ENCODE assay signal across 26 cellular contexts in the genomic region with DNA sequence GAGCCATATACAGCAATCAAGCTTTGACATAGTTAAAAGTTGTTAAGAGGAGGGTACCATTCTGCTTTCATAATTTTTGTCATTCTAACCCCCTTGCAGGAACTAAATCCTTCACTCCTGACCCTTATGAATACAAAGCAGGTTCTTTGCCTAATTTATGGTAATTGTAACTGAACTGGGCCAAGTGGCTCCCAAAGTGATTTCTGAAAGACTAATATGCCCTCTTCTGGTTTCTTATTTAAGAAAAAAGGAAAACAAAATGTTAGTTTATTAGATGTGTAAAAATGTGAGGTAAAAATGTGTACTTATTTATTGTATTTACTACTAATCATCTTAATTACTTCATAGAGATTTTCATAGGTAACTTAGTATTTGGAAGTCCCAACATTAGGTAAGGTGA.
"Had no signal": no experiment of that assay in that cellular context is flagged by ENCODE, and none has a peak within 500 bp of the region (broad histone marks: within the 10 kb centered on the region; RNA-seq: fewer than 3 reads in every experiment).

No MANE protein-coding gene starts in this region.

- FAIRE-seq: colon had no signal

- H3K27me3 ChIP-seq: esophagus muscularis mucosa, spleen, suprapubic skin, tibial artery, upper lobe of right lung had no signal

- H3K9me3 ChIP-seq: esophagus muscularis mucosa, heart right ventricle, lower lobe of right lung, mucosa of descending colon, spleen, suprapubic skin, tibial artery, upper lobe of right lung had no signal

- H3K27ac ChIP-seq: esophagus muscularis mucosa, heart right ventricle, lower lobe of right lung, spleen, suprapubic skin, tibial artery, upper lobe of right lung had no signal

- H3K4me3 ChIP-seq: esophagus muscularis mucosa, heart right ventricle, lower lobe of right lung, mucosa of descending colon, spleen, suprapubic skin, tibial artery, upper lobe of right lung had no signal

- H3K4me1 ChIP-seq: lower lobe of right lung, spleen, suprapubic skin, tibial artery, upper lobe of right lung had no signal

- H3K36me3 ChIP-seq: esophagus muscularis mucosa, heart right ventricle, lower lobe of right lung, spleen, suprapubic skin, tibial artery, upper lobe of right lung had no signal

- DNase-seq: activated B cell treated with CpG ODN at 0.5 μM for 24 hours; activated CD4-positive, alpha-beta T cell treated with anti-CD3 and anti-CD28 coated beads, Interleukin-2, amount 50 U/mL, for 1 hour; activated CD8-positive, alpha-beta memory T cell treated with anti-CD3 and anti-CD28 coated beads, Interleukin-2, amount 10 ng/mL, durations not matched to agents 7 days and 5 days; activated CD8-positive, alpha-beta T cell treated with anti-CD3 and anti-CD28 coated beads, Interleukin-2, amount 10 ng/mL, durations not matched to agents 7 days and 5 days; activated naive CD8-positive, alpha-beta T cell treated with anti-CD3 and anti-CD28 coated beads, Interleukin-2, amount 50 U/mL, for 24 hours; activated T-cell treated with anti-CD3 and anti-CD28 coated beads, Interleukin-2, amount 50 U/mL, for 48 hours; amygdala; dermis blood vessel endothelial cell; effector CD4-positive, alpha-beta T cell; foreskin melanocyte; heart right ventricle; kidney glomerular epithelial cell; lower lobe of right lung; mesenchymal stem cell; mucosa of descending colon; posterior cingulate gyrus; right cardiac atrium; spleen; stimulated activated naive CD4-positive, alpha-beta T cell; T1000; tibial artery; upper lobe of right lung had no signal

- ATAC-seq: activated CD8-positive, alpha-beta memory T cell treated with anti-CD3 and anti-CD28 coated beads, Interleukin-2, amount 10 ng/mL, durations not matched to agents 7 days and 5 days; activated CD8-positive, alpha-beta T cell treated with anti-CD3 and anti-CD28 coated beads, Interleukin-2, amount 10 ng/mL, durations not matched to agents 7 days and 5 days; activated naive CD8-positive, alpha-beta T cell treated with anti-CD3 and anti-CD28 coated beads, Interleukin-2, amount 50 U/mL, for 24 hours; left lobe of liver; lower lobe of right lung; mucosa of descending colon; right cardiac atrium; upper lobe of right lung had no signal
